Comparison of ENCODE assay signal across 13 cellular contexts in the genomic region with DNA sequence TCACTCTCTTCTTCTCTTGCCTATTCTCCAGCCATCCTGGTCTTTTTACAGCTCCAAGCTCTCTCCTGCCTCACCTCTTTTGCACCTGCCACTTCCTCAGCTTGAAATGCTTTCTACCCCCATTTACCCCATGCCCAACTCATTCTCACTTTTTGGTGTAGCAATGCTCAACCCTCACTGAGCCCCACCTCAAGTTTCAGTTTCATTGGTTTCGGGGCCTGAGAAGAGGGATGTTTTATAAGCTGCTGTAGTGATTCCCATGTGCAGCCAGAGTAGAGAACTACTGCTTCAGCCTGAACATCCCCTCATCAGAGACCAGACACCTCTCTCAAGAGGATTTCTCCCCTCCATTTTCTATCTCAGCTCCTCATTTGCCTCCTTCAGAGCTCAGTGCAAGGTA. TPM values are rescaled to one million over a fixed set of nuclear protein-coding genes. Genes with fewer than 3 reads are reported as not detected.
A peak's percentile ranks its signal among the peaks of the same experiment; 100 is the strongest.
DNase-seq lines count a peak whose midpoint lies in the region; ATAC-seq and TF ChIP-seq lines count a peak whose summit lies in the region.
"Had no signal": no experiment of that assay in that cellular context is flagged by ENCODE, and none has a peak within 500 bp of the region (broad histone marks: within the 10 kb centered on the region; RNA-seq: fewer than 3 reads in every experiment).

No MANE protein-coding gene starts in this region.

- H3K4me3 Mint-ChIP-seq in activated naive CD8-positive, alpha-beta T cell treated with anti-CD3 and anti-CD28 coated beads for 36 hours = no peak overlapping the region
- H3K4me3 Mint-ChIP-seq in osteocyte (ENCODE audit: unreplicated experiment) = no peak overlapping the region
- no peak overlapping the region for H3K4me3 Mint-ChIP-seq in HFFc6

- CTCF ChIA-PET in SK-N-SH (lab: Yijun Ruan, JAX) = no interaction called here

- H3K27ac ChIP-seq in SK-N-SH (ENCODE audit: low read depth in 2 of 2, low read length in 1 of 2) = no peak overlapping the region
- H3K27ac ChIP-seq: colonic mucosa had no signal

- no peak for TF ChIP-seq RAD21 in SK-N-SH (IDR thresholded peaks at IDR 0.05; ENCODE audit: low read length)

- H3K9me2 ChIP-seq in SK-N-SH = no peaks in the 10 kb centered on the region

- H3F3A ChIP-seq in SK-N-SH (replicated peaks; ENCODE audit: insufficient read depth) = no peaks in the 10 kb centered on the region

- H3K4me3 ChIP-seq in SK-N-SH (ENCODE audit: low read depth in 2 of 2, low read length in 1 of 2) = no peak overlapping the region
- H3K4me3 ChIP-seq: colonic mucosa had no signal

- no peak overlapping the region for H3K4me2 ChIP-seq in SK-N-SH

- peak overlapping the region; percentile 2 for H3K27ac Mint-ChIP-seq in activated naive CD8-positive, alpha-beta T cell treated with anti-CD3 and anti-CD28 coated beads for 36 hours
- H3K27ac Mint-ChIP-seq in osteocyte (ENCODE audit: unreplicated experiment) (no peak overlapping the region), HFFc6 (no peak overlapping the region)

- H3K27me3 Mint-ChIP-seq in activated naive CD8-positive, alpha-beta T cell treated with anti-CD3 and anti-CD28 coated beads for 36 hours = no peaks in the 10 kb centered on the region
- peaks cover 11% of the 10 kb centered on the region for H3K27me3 Mint-ChIP-seq in osteocyte (ENCODE audit: unreplicated experiment)
- no peaks in the 10 kb centered on the region; the same call in 1 of the 2 replicates for H3K27me3 Mint-ChIP-seq in HFFc6 (ENCODE audit: insufficient read depth)

- ATAC-seq in GM18511 (IDR thresholded peaks at IDR 0.05; ENCODE audit: unreplicated experiment) (peak; percentile 96), GM21360 (IDR thresholded peaks at IDR 0.05; ENCODE audit: unreplicated experiment) (peak; percentile 91), HG03103 (IDR thresholded peaks at IDR 0.05; ENCODE audit: low read depth, unreplicated experiment) (peak; percentile 78)
- ATAC-seq: Right ventricle myocardium inferior had no signal

- H3K4me1 ChIP-seq in SK-N-SH (ENCODE audit: control insufficient read depth in 1 of 2, insufficient read depth in 2 of 2, low read depth in 1 of 2, low read length in 1 of 2) = no peaks in the 10 kb centered on the region
- H3K4me1 ChIP-seq: colonic mucosa had no signal

- peaks cover 9% of the 10 kb centered on the region; the same call in 1 of the 2 replicates for H3K27me3 ChIP-seq in SK-N-SH (ENCODE audit: insufficient read depth)
- H3K27me3 ChIP-seq: colonic mucosa had no signal

- no peak overlapping the region for H3K9ac ChIP-seq in SK-N-SH

- no peaks in the 10 kb centered on the region for H3K9me3 Mint-ChIP-seq in activated naive CD8-positive, alpha-beta T cell treated with anti-CD3 and anti-CD28 coated beads for 36 hours
- H3K9me3 Mint-ChIP-seq in osteocyte (ENCODE audit: unreplicated experiment) (no peaks in the 10 kb centered on the region), HFFc6 (no peaks in the 10 kb centered on the region)

- peak; percentile 11 for DNase-seq in activated naive CD8-positive, alpha-beta T cell treated with anti-CD3 and anti-CD28 coated beads for 36 hours
- no peak for DNase-seq in SK-N-SH
- DNase-seq in occipital lobe (lab: John Stamatoyannopoulos, UW) = no peak
- no peak for DNase-seq in osteocyte (ENCODE audit: extremely low spot score, unreplicated experiment)
- no peak for DNase-seq in HFFc6
- DNase-seq: colonic mucosa, DMS153, NCI-H1092 had no signal

- POLR2A ChIA-PET in SK-N-SH (lab: Yijun Ruan, JAX) = no interaction called here

- no peaks in the 10 kb centered on the region for H3K9me3 ChIP-seq in SK-N-SH
- H3K9me3 ChIP-seq: colonic mucosa had no signal

- no peaks in the 10 kb centered on the region for H3K36me3 ChIP-seq in SK-N-SH (replicated peaks in 1 of 2; ENCODE audit: control insufficient read depth in 1 of 2, insufficient read depth in 2 of 2, low read length in 1 of 2)
- H3K36me3 ChIP-seq: colonic mucosa had no signal

- TF ChIP-seq CTCF in SK-N-SH (IDR thresholded peaks at IDR 0.05) = no peak
- no peak for TF ChIP-seq CTCF in osteocyte (IDR thresholded peaks at IDR 0.05)
- no peak for TF ChIP-seq CTCF in HFFc6 (IDR thresholded peaks at IDR 0.05)

- H3K36me3 Mint-ChIP-seq in activated naive CD8-positive, alpha-beta T cell treated with anti-CD3 and anti-CD28 coated beads for 36 hours = no peaks in the 10 kb centered on the region
- no peaks in the 10 kb centered on the region for H3K36me3 Mint-ChIP-seq in osteocyte (ENCODE audit: unreplicated experiment)
- no peaks in the 10 kb centered on the region for H3K36me3 Mint-ChIP-seq in HFFc6 (ENCODE audit: low read depth)

- peaks cover 6% of the 10 kb centered on the region for H3K4me1 Mint-ChIP-seq in activated naive CD8-positive, alpha-beta T cell treated with anti-CD3 and anti-CD28 coated beads for 36 hours
- H3K4me1 Mint-ChIP-seq in osteocyte (ENCODE audit: unreplicated experiment) (no peaks in the 10 kb centered on the region), HFFc6 (ENCODE audit: low read depth) (peaks cover 24% of the 10 kb centered on the region)

- H4K20me1 ChIP-seq in SK-N-SH (ENCODE audit: insufficient read depth) = no peaks in the 10 kb centered on the region

- H3K79me2 ChIP-seq in SK-N-SH (ENCODE audit: insufficient read depth) = no peaks in the 10 kb centered on the region

- 4% methylated on average over 1 of the region's 1 CpG for WGBS in SK-N-SH (ENCODE audit: low lambda C conversion rate)

- no peak for TF ChIP-seq EP300 in SK-N-SH (IDR thresholded peaks at IDR 0.05; ENCODE audit: borderline replicate concordance in 1 of 2, low read depth in 1 of 2, low read length in 1 of 2)

- no peak overlapping the region for H2AFZ ChIP-seq in SK-N-SH (ENCODE audit: low read depth)

TF ChIP-seq in SK-N-SH, 30 proteins besides CTCF, POLR2A, EP300 and RAD21 (continues in another document):
- TF ChIP-seq, protein P1, sequence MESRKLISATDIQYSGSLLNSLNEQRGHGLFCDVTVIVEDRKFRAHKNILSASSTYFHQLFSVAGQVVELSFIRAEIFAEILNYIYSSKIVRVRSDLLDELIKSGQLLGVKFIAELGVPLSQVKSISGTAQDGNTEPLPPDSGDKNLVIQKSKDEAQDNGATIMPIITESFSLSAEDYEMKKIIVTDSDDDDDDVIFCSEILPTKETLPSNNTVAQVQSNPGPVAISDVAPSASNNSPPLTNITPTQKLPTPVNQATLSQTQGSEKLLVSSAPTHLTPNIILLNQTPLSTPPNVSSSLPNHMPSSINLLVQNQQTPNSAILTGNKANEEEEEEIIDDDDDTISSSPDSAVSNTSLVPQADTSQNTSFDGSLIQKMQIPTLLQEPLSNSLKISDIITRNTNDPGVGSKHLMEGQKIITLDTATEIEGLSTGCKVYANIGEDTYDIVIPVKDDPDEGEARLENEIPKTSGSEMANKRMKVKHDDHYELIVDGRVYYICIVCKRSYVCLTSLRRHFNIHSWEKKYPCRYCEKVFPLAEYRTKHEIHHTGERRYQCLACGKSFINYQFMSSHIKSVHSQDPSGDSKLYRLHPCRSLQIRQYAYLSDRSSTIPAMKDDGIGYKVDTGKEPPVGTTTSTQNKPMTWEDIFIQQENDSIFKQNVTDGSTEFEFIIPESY (IDR thresholded peaks at IDR 0.05; ENCODE audit: borderline replicate concordance, low read depth) = no peak
- TF ChIP-seq, protein P2, sequence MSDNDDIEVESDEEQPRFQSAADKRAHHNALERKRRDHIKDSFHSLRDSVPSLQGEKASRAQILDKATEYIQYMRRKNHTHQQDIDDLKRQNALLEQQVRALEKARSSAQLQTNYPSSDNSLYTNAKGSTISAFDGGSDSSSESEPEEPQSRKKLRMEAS (IDR thresholded peaks at IDR 0.05; ENCODE audit: low read depth) = no peak
- TF ChIP-seq NRF1 (IDR thresholded peaks at IDR 0.05; ENCODE audit: low read depth, low read length) = no peak
- TF ChIP-seq SMC3 (IDR thresholded peaks at IDR 0.05; ENCODE audit: low read depth, low read length) = no peak
- no peak for TF ChIP-seq RFX5 (IDR thresholded peaks at IDR 0.05; ENCODE audit: low read length)
- TF ChIP-seq POLR2AphosphoS5 (IDR thresholded peaks at IDR 0.05; ENCODE audit: low read depth, low read length) = no peak
- no peak for TF ChIP-seq JUND (IDR thresholded peaks at IDR 0.05)
- TF ChIP-seq FOXJ3 (CRISPR knock-in tag; IDR thresholded peaks at IDR 0.05) = no peak
- TF ChIP-seq, protein P3, sequence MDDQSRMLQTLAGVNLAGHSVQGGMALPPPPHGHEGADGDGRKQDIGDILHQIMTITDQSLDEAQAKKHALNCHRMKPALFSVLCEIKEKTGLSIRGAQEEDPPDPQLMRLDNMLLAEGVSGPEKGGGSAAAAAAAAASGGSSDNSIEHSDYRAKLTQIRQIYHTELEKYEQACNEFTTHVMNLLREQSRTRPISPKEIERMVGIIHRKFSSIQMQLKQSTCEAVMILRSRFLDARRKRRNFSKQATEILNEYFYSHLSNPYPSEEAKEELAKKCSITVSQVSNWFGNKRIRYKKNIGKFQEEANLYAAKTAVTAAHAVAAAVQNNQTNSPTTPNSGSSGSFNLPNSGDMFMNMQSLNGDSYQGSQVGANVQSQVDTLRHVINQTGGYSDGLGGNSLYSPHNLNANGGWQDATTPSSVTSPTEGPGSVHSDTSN (IDR thresholded peaks at IDR 0.05) = no peak
- TF ChIP-seq YY1 (IDR thresholded peaks at IDR 0.05; ENCODE audit: low read depth) = no peak
- TF ChIP-seq MEF2A (IDR thresholded peaks at IDR 0.05; ENCODE audit: borderline replicate concordance, low read depth) = no peak
- TF ChIP-seq, protein P4, sequence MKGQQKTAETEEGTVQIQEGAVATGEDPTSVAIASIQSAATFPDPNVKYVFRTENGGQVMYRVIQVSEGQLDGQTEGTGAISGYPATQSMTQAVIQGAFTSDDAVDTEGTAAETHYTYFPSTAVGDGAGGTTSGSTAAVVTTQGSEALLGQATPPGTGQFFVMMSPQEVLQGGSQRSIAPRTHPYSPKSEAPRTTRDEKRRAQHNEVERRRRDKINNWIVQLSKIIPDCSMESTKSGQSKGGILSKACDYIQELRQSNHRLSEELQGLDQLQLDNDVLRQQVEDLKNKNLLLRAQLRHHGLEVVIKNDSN (IDR thresholded peaks at IDR 0.05; ENCODE audit: borderline replicate concordance, low read depth) = no peak

RNA-seq across cellular contexts. Expression of a gene that starts 45.2 kb away (rescaled TPM):
- 10 to 100 TPM; 71.3 to 74.1 TPM for total RNA-seq in activated naive CD8-positive, alpha-beta T cell treated with anti-CD3 and anti-CD28 coated beads for 36 hours
- polyA plus RNA-seq in SK-N-SH (2012; rRNA removed) = not detected in 2 replicates
- not detected in 2 replicates for polyA plus RNA-seq in SK-N-SH (2012; cell fraction: cytosol; rRNA removed)
- polyA plus RNA-seq in SK-N-SH (2012; cell fraction: nucleus; rRNA removed) = not detected in 2 replicates
- total RNA-seq in occipital lobe (1.4 TPM), osteocyte (not detected in 2 replicates)
- 1 to 10 TPM in 2 of 6 experiments, under 1 TPM in 4; 0.32 to 1.7 (median 0.49) TPM for total RNA-seq in HFFc6 (2021; fragmentation: NEBNext Ultra II Directional; extraction: Animal tissue kit (Norgen Biotek cat#: 25700))
- polyA plus RNA-seq: neural cell had no signal

Comparison
In these comparisons a context has a peak if more than half of its experiments do, and no peak if none do; other contexts are left out.
1. RNA of a gene that starts 45.2 kb away (total RNA-seq): 71.3 to 74.1 TPM in activated naive CD8-positive, alpha-beta T cell treated with anti-CD3 and anti-CD28 coated beads for 36 hours; 1.4 TPM in occipital lobe (single experiment), 0.32 to 1.7 TPM in HFFc6 and not detected in osteocyte; every median in the first group is over 10 times any median in the second.
2. Peak in every context shown above with its lines, with median percentiles within 50 percentile points of each other: ATAC-seq.